ENCODE assay signal across 19 cellular contexts in the genomic region with DNA sequence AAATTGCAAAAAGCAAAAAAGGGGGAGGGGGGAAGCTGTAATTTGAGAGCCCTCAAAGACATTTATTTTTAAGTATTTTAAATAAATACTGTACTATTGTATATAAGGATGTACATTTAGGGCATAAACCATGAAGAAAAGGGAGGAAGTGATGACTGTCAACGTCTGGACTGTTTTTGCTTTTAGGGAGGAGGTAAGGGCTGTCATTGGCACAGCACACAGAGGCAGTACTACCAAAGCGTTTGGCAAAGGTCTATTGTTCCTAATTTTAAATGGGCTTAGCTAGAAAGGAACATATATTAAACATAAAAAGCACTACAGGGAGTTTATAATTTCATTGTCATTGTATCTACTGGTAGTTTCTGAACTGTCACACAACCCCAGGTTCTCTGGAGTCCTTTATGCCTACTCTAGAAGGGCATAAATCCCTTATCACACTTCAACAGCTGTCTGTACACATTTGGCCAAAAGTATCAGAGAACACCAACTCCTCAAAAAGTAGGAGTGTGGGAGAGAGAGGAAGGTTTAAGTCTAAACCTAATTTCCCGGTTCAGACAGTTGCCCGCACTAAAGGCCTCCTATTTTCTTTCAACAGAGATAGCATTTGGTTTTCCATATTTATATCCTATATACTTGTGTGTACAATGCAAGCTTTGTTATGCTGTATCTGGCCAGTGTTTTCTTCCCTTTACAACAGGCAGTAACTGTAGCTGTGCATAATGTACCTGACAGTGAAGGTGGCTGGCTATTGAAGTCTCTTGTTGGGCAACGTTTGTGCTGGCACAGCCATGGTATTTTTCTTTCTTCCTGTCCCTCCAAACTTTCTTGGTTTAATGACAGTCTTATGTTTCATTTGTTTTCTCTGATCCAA.
DNase-seq lines count a peak whose midpoint lies in the region; ATAC-seq, FAIRE-seq and TF ChIP-seq lines count a peak whose summit lies in the region.
"Had no signal": no experiment of that assay in that cellular context is flagged by ENCODE, and none has a peak within 500 bp of the region (broad histone marks: within the 10 kb centered on the region; RNA-seq: fewer than 3 reads in every experiment).

No MANE protein-coding gene starts in this region.

- DNase-seq in Calu3 (no peak), RWPE2 (ENCODE audit: low spot score) (no peak), H1 (ENCODE audit: low read depth in 1 of 2, low spot score in 2 of 2) (no peak), nephron progenitor cell (no peak), mesenchymal stem cell (no peak), T1000 (lab: John Stamatoyannopoulos, UW) (no peak), natural killer cell (no peak)
- no peak for DNase-seq in activated T-cell treated with anti-CD3 and anti-CD28 coated beads, Interleukin-2, amount 50 U/mL, for 1 hour
- DNase-seq: activated CD4-positive, CD25-positive, alpha-beta regulatory T cell treated with anti-CD3 and anti-CD28 coated beads, Interleukin-2, amount 50 U/mL, for 72 hours; adrenal gland; CD8-positive, alpha-beta T cell; central memory CD4-positive, alpha-beta T cell; NCI-H1694; Right ventricle myocardium superior; stimulated activated CD4-positive, alpha-beta T cell treated with anti-CD3 and anti-CD28 coated beads, Interleukin-1b, Interleukin-23, amount 100 ng/mL, for 48 hours; T-helper 17 cell had no signal

- no peak overlapping the region for H2AK5ac ChIP-seq in H1 (ENCODE audit: low read depth, low read length)
- H2AK5ac ChIP-seq in mesenchymal stem cell (ENCODE audit: low read length, severe bottlenecking), result no peak overlapping the region

- H3K36me3 ChIP-seq in RWPE2 (ENCODE audit: low read depth), result no peaks in the 10 kb centered on the region
- H3K36me3 ChIP-seq in H1 (ENCODE audit: control insufficient read depth in 2 of 4, insufficient read depth in 4 of 4, low read length in 3 of 4), result no peaks in the 10 kb centered on the region
- no peaks in the 10 kb centered on the region for H3K36me3 ChIP-seq in mesenchymal stem cell (ENCODE audit: control insufficient read depth in 1 of 2, insufficient read depth in 2 of 2, low read depth in 1 of 2, low read length in 2 of 2)
- H3K36me3 ChIP-seq: adrenal gland, right atrium auricular region had no signal

- peaks cover 8% of the 10 kb centered on the region for H3K9me3 Mint-ChIP-seq in Calu3 (ENCODE audit: low read depth, unreplicated experiment)
- H3K9me3 Mint-ChIP-seq in nephron progenitor cell, result peaks cover 4% of the 10 kb centered on the region
- peaks cover 4 to 5% of the 10 kb centered on the region in 2 donors for H3K9me3 Mint-ChIP-seq in natural killer cell
- H3K9me3 Mint-ChIP-seq: activated T-helper 17 cell treated with anti-CD3 and anti-CD28 coated beads, Interleukin-2, amount 50 U/mL, for 72 hours; CD8-positive, alpha-beta T cell had no signal

- H3K4me3 Mint-ChIP-seq in Calu3 (ENCODE audit: low read depth, unreplicated experiment) (no peak overlapping the region), nephron progenitor cell (no peak overlapping the region), natural killer cell (no peak overlapping the region)
- H3K4me3 Mint-ChIP-seq: activated T-helper 17 cell treated with anti-CD3 and anti-CD28 coated beads, Interleukin-2, amount 50 U/mL, for 72 hours; CD8-positive, alpha-beta T cell; T-helper 17 cell had no signal

- H3K9ac ChIP-seq in H1 (replicated peaks in 1 of 4; ENCODE audit: extremely low read depth in 1 of 4, low read depth in 3 of 4, low read length in 3 of 4), result no peak overlapping the region
- no peak overlapping the region for H3K9ac ChIP-seq in mesenchymal stem cell (ENCODE audit: low read length)

- H3K23me2 ChIP-seq in H1 (ENCODE audit: low read depth, low read length), result no peaks in the 10 kb centered on the region

- no peak for TF ChIP-seq EP300 in H1 (IDR thresholded peaks at IDR 0.05; ENCODE audit: borderline replicate concordance in 1 of 2, low read depth in 2 of 2, low read length in 2 of 2)

- H4K8ac ChIP-seq in H1 (ENCODE audit: extremely low read depth, insufficient read depth, low read length) (no peak overlapping the region), mesenchymal stem cell (ENCODE audit: low read length) (no peak overlapping the region)

- H4K5ac ChIP-seq in H1 (ENCODE audit: insufficient read length, low read depth, low read length), result no peak overlapping the region

- no peak overlapping the region for H2BK5ac ChIP-seq in H1 (ENCODE audit: low read depth, low read length)
- no peak overlapping the region for H2BK5ac ChIP-seq in mesenchymal stem cell (ENCODE audit: low read depth, low read length, poor library complexity, severe bottlenecking)

- intact Hi-C loops in Calu3 (cut with micrococcal nuclease; ENCODE audit: unreplicated experiment), result loop anchor here (1.0 to 10.0 kb wide), 3 partner anchors 43 to 237 kb away; no protein-coding TSS in a partner anchor
- intact Hi-C loops in natural killer cell (cut with micrococcal nuclease), result no loop called here

- H3K9me3 ChIP-seq in RWPE2 (ENCODE audit: severe bottlenecking) (no peaks in the 10 kb centered on the region), H1 (ENCODE audit: insufficient read depth in 2 of 2, low read depth in 1 of 2, low read length in 1 of 2) (no peaks in the 10 kb centered on the region), mesenchymal stem cell (ENCODE audit: control insufficient read depth, low read length) (no peaks in the 10 kb centered on the region)
- H3K9me3 ChIP-seq: adrenal gland, right atrium auricular region had no signal

- H3K27me3 Mint-ChIP-seq in Calu3 (ENCODE audit: unreplicated experiment) (no peaks in the 10 kb centered on the region), nephron progenitor cell (ENCODE audit: low read depth, poor library complexity) (no peaks in the 10 kb centered on the region), natural killer cell (ENCODE audit: low read depth in 2 of 2) (no peaks in the 10 kb centered on the region)

- H2AFZ ChIP-seq in H1 (ENCODE audit: low read length) (peak overlapping the region; percentile 41; the same call in 1 of the 2 replicates), mesenchymal stem cell (ENCODE audit: low read depth, low read length) (no peak overlapping the region)

- no peaks in the 10 kb centered on the region for H4K20me1 ChIP-seq in H1 (replicated peaks in 1 of 2; ENCODE audit: control insufficient read depth in 1 of 2, insufficient read depth in 2 of 2, low read length in 2 of 2)

- H3K27me3 ChIP-seq in RWPE2 (ENCODE audit: insufficient read depth, poor library complexity, severe bottlenecking) (no peaks in the 10 kb centered on the region), H1 (replicated peaks in 1 of 4; ENCODE audit: control insufficient read depth in 3 of 4, extremely low read depth in 1 of 4, insufficient read depth in 3 of 4, low read length in 3 of 4) (no peaks in the 10 kb centered on the region), mesenchymal stem cell (ENCODE audit: control insufficient read depth in 1 of 2, insufficient read depth in 1 of 2, low read length in 2 of 2) (no peaks in the 10 kb centered on the region)
- H3K27me3 ChIP-seq: adrenal gland, right atrium auricular region had no signal

- H3K27ac Mint-ChIP-seq in Calu3 (ENCODE audit: unreplicated experiment), result peak overlapping the region; percentile 86
- H3K27ac Mint-ChIP-seq in nephron progenitor cell, result peak overlapping the region; percentile 86
- H3K27ac Mint-ChIP-seq in natural killer cell, result no peak overlapping the region
- H3K27ac Mint-ChIP-seq: activated T-helper 17 cell treated with anti-CD3 and anti-CD28 coated beads, Interleukin-2, amount 50 U/mL, for 72 hours; CD8-positive, alpha-beta T cell; T-helper 17 cell had no signal

- TF ChIP-seq CTCF in Calu3 (IDR thresholded peaks at IDR 0.05; ENCODE audit: unreplicated experiment), result no peak
- no peak for TF ChIP-seq CTCF in RWPE2 (IDR thresholded peaks at IDR 0.05; ENCODE audit: poor library complexity, severe bottlenecking)
- no peak for TF ChIP-seq CTCF in H1 (IDR thresholded peaks at IDR 0.05; ENCODE audit: control extremely low read depth in 1 of 3, insufficient read depth in 1 of 3, low read depth in 1 of 3, low read length in 3 of 3)
- no peak for TF ChIP-seq CTCF in nephron progenitor cell (IDR thresholded peaks at IDR 0.05)
- TF ChIP-seq CTCF in natural killer cell (IDR thresholded peaks at IDR 0.05), result no peak

- H3K18ac ChIP-seq in H1 (ENCODE audit: extremely low read depth, low read length) (no peak overlapping the region), mesenchymal stem cell (ENCODE audit: low read depth in 1 of 2, low read length in 2 of 2) (no peak overlapping the region)

- H2BK15ac ChIP-seq in H1 (ENCODE audit: low read length) (no peak overlapping the region), mesenchymal stem cell (ENCODE audit: low read depth, poor library complexity, severe bottlenecking) (no peak overlapping the region)

- peak; percentile 37 for ATAC-seq in RWPE2 (ENCODE audit: low read depth)
- ATAC-seq in natural killer cell, result no peak
- ATAC-seq: activated T-helper 17 cell treated with anti-CD3 and anti-CD28 coated beads, Interleukin-2, amount 50 U/mL, for 72 hours; CD8-positive, alpha-beta T cell; T-helper 17 cell had no signal

- no peak for FAIRE-seq in H1 (lab: Jason Lieb, UNC)
- FAIRE-seq: endothelial cell of umbilical vein had no signal

- POLR2A ChIA-PET in H1 (lab: Charles Lee; ENCODE audit: partially characterized antibody), result no interaction called here

- TF ChIP-seq POLR2A in H1 (IDR thresholded peaks at IDR 0.05; ENCODE audit: control extremely low read depth in 1 of 2, low read depth in 2 of 2, low read length in 2 of 2), result no peak

- H3K56ac ChIP-seq in H1 (replicated peaks; ENCODE audit: insufficient read length, low read depth, low read length), result no peak overlapping the region

- H3K4me1 Mint-ChIP-seq in Calu3 (ENCODE audit: low read depth, unreplicated experiment) (no peaks in the 10 kb centered on the region), nephron progenitor cell (no peaks in the 10 kb centered on the region), natural killer cell (no peaks in the 10 kb centered on the region)
- H3K4me1 Mint-ChIP-seq: activated T-helper 17 cell treated with anti-CD3 and anti-CD28 coated beads, Interleukin-2, amount 50 U/mL, for 72 hours; T-helper 17 cell had no signal

- H4K91ac ChIP-seq in H1 (replicated peaks; ENCODE audit: insufficient read length, low read length) (no peak overlapping the region), mesenchymal stem cell (ENCODE audit: low read length) (no peak overlapping the region)

- H3K4ac ChIP-seq in H1 (replicated peaks; ENCODE audit: insufficient read length, low read depth, low read length) (no peak overlapping the region), mesenchymal stem cell (ENCODE audit: low read depth in 1 of 2, low read length in 2 of 2) (no peak overlapping the region)

- H3K4me3 ChIP-seq in RWPE2 (ENCODE audit: severe bottlenecking), result no peak overlapping the region
- H3K4me3 ChIP-seq in H1 (ENCODE audit: extremely low read depth in 1 of 4, insufficient read depth in 2 of 4, low read depth in 3 of 4, low read length in 4 of 4), result no peak overlapping the region
- no peak overlapping the region for H3K4me3 ChIP-seq in mesenchymal stem cell (ENCODE audit: insufficient read depth in 1 of 2, low read depth in 1 of 2, low read length in 2 of 2)
- H3K4me3 ChIP-seq: adrenal gland, right atrium auricular region had no signal

- no peak overlapping the region for H3K4me2 ChIP-seq in H1 (ENCODE audit: insufficient read depth in 1 of 2, low read depth in 2 of 2, low read length in 2 of 2)
- no peak overlapping the region for H3K4me2 ChIP-seq in mesenchymal stem cell (ENCODE audit: low read length, poor library complexity, severe bottlenecking)

- H2BK20ac ChIP-seq in H1 (ENCODE audit: low read length), result no peak overlapping the region

- 87% methylated on average over 5 of the region's 5 CpGs; no CpG with 5 or more reads in 1 of the 2 experiments for WGBS in H1 (ENCODE audit: extremely low coverage in 1 of 2, insufficient coverage in 1 of 2, insufficient read length in 1 of 2, insufficient replicate concordance in 2 of 2, low coverage in 1 of 2, low lambda C conversion rate in 2 of 2, missing lambda C conversion rate in 1 of 2), 2 experiments
- WGBS in mesenchymal stem cell, result 82% methylated on average over 2 of the region's 5 CpGs

- no TSS peak for BruUV-seq in Calu3 (replicated peaks; lab: Mats Ljungman, UMichigan)

- TF ChIP-seq RAD21 in H1 (IDR thresholded peaks at IDR 0.05 in 1 of 2, conservative IDR thresholded peaks at IDR 0.05 in 1 of 2; ENCODE audit: low read depth in 2 of 2, low read length in 2 of 2), result no peak

- H2BK120ac ChIP-seq in H1 (replicated peaks; ENCODE audit: low read depth, low read length) (no peak overlapping the region), mesenchymal stem cell (ENCODE audit: low read depth, low read length) (no peak overlapping the region)

- H3K27ac ChIP-seq in RWPE2 (ENCODE audit: poor library complexity, severe bottlenecking), result peak overlapping the region; percentile 82
- no peak overlapping the region for H3K27ac ChIP-seq in H1 (ENCODE audit: low read depth, low read length)
- H3K27ac ChIP-seq in mesenchymal stem cell (ENCODE audit: low read length, poor library complexity, severe bottlenecking), result no peak overlapping the region
- H3K27ac ChIP-seq: adrenal gland, right atrium auricular region had no signal

- CTCF ChIA-PET in Calu3 (lab: Charles Lee) (no interaction called here), H1 (lab: Charles Lee; ENCODE audit: partially characterized antibody) (interaction anchor here (0.6 kb wide), 1 partner anchor 20 kb away, joined by 3 read pairs; no protein-coding TSS in a partner anchor)

- H2BK12ac ChIP-seq in H1 (ENCODE audit: low read depth, low read length) (no peak overlapping the region), mesenchymal stem cell (ENCODE audit: low read length in 2 of 2) (no peak overlapping the region)

- no peaks in the 10 kb centered on the region for H3K36me3 Mint-ChIP-seq in Calu3 (ENCODE audit: insufficient read depth, unreplicated experiment)
- no peaks in the 10 kb centered on the region for H3K36me3 Mint-ChIP-seq in nephron progenitor cell (ENCODE audit: low read depth)
- no peaks in the 10 kb centered on the region for H3K36me3 Mint-ChIP-seq in natural killer cell
- H3K36me3 Mint-ChIP-seq: CD8-positive, alpha-beta T cell had no signal

- H3K14ac ChIP-seq in H1 (ENCODE audit: insufficient read length) (no peak overlapping the region), mesenchymal stem cell (ENCODE audit: low read length in 2 of 2) (no peak overlapping the region)

- H3K79me2 ChIP-seq in H1 (ENCODE audit: control insufficient read depth in 1 of 2, insufficient read depth in 2 of 2, low read length in 2 of 2), result no peaks in the 10 kb centered on the region

- no peak overlapping the region for H3K23ac ChIP-seq in H1 (ENCODE audit: insufficient read length)
- H3K23ac ChIP-seq in mesenchymal stem cell (ENCODE audit: low read length in 2 of 2), result no peak overlapping the region

- H3K79me1 ChIP-seq in H1 (ENCODE audit: low read depth, low read length) (no peaks in the 10 kb centered on the region), mesenchymal stem cell (replicated peaks; ENCODE audit: low read length, poor library complexity, severe bottlenecking) (no peaks in the 10 kb centered on the region)

- peaks cover 26% of the 10 kb centered on the region for H3K4me1 ChIP-seq in RWPE2 (ENCODE audit: insufficient read depth, poor library complexity, severe bottlenecking)
- H3K4me1 ChIP-seq in H1 (replicated peaks in 1 of 4; ENCODE audit: control insufficient read depth in 3 of 4, insufficient read depth in 4 of 4, low read length in 3 of 4), result peaks cover 0 to 3% (median 0%) of the 10 kb centered on the region in 4 experiments; a peak in 1 of 7 replicates
- H3K4me1 ChIP-seq in mesenchymal stem cell (ENCODE audit: control insufficient read depth, insufficient read depth, low read depth, low read length), result no peaks in the 10 kb centered on the region
- H3K4me1 ChIP-seq: adrenal gland, right atrium auricular region had no signal

Comparison
In these comparisons a context has a peak if more than half of its experiments do, and no peak if none do; other contexts are left out.
1. H3K27ac Mint-ChIP-seq: peak in Calu3 (single experiment) and nephron progenitor cell (single experiment); none in natural killer cell (0 of 2).